1 cellular context compared by ENCODE assay signal in the genomic region with DNA sequence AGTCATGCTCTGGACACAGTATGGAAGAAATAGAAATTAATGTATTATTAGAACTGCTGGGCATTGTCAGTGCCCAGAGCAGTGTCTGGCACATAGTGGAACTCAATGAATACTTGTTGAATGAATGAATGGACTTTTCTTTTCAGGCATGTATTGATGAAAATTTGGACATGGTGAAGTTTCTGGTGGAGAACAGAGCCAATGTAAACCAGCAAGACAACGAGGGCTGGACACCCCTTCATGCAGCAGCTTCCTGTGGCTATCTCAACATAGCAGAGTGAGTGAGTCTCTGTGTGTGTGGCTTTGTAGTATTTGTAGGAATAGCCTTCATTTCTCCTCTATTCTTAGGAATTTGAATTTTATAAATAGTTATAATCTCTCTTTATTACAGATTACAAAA.
TF ChIP-seq lines count a peak whose summit lies in the region.

No MANE protein-coding gene starts in this region.

TF ChIP-seq in GM23338, 12 proteins besides CTCF, POLR2A, EP300 and RAD21 (continued from another document):
- TF ChIP-seq CREB1 (CRISPR knock-in tag; IDR thresholded peaks at IDR 0.05; ENCODE audit: low read depth) (no peak), EZH2phosphoT487 (IDR thresholded peaks at IDR 0.05; ENCODE audit: unreplicated experiment) (no peak), ZNF114 (CRISPR knock-in tag; IDR thresholded peaks at IDR 0.05) (no peak), ZNF331 (CRISPR knock-in tag; IDR thresholded peaks at IDR 0.05; ENCODE audit: low read depth) (no peak), EZH2 (IDR thresholded peaks at IDR 0.05; ENCODE audit: low read depth, unreplicated experiment) (no peak), STAT1 (IDR thresholded peaks at IDR 0.05; ENCODE audit: unreplicated experiment) (no peak), POLR2AphosphoS5 (IDR thresholded peaks at IDR 0.05; ENCODE audit: low read depth) (no peak)
- TF ChIP-seq, protein P1, sequence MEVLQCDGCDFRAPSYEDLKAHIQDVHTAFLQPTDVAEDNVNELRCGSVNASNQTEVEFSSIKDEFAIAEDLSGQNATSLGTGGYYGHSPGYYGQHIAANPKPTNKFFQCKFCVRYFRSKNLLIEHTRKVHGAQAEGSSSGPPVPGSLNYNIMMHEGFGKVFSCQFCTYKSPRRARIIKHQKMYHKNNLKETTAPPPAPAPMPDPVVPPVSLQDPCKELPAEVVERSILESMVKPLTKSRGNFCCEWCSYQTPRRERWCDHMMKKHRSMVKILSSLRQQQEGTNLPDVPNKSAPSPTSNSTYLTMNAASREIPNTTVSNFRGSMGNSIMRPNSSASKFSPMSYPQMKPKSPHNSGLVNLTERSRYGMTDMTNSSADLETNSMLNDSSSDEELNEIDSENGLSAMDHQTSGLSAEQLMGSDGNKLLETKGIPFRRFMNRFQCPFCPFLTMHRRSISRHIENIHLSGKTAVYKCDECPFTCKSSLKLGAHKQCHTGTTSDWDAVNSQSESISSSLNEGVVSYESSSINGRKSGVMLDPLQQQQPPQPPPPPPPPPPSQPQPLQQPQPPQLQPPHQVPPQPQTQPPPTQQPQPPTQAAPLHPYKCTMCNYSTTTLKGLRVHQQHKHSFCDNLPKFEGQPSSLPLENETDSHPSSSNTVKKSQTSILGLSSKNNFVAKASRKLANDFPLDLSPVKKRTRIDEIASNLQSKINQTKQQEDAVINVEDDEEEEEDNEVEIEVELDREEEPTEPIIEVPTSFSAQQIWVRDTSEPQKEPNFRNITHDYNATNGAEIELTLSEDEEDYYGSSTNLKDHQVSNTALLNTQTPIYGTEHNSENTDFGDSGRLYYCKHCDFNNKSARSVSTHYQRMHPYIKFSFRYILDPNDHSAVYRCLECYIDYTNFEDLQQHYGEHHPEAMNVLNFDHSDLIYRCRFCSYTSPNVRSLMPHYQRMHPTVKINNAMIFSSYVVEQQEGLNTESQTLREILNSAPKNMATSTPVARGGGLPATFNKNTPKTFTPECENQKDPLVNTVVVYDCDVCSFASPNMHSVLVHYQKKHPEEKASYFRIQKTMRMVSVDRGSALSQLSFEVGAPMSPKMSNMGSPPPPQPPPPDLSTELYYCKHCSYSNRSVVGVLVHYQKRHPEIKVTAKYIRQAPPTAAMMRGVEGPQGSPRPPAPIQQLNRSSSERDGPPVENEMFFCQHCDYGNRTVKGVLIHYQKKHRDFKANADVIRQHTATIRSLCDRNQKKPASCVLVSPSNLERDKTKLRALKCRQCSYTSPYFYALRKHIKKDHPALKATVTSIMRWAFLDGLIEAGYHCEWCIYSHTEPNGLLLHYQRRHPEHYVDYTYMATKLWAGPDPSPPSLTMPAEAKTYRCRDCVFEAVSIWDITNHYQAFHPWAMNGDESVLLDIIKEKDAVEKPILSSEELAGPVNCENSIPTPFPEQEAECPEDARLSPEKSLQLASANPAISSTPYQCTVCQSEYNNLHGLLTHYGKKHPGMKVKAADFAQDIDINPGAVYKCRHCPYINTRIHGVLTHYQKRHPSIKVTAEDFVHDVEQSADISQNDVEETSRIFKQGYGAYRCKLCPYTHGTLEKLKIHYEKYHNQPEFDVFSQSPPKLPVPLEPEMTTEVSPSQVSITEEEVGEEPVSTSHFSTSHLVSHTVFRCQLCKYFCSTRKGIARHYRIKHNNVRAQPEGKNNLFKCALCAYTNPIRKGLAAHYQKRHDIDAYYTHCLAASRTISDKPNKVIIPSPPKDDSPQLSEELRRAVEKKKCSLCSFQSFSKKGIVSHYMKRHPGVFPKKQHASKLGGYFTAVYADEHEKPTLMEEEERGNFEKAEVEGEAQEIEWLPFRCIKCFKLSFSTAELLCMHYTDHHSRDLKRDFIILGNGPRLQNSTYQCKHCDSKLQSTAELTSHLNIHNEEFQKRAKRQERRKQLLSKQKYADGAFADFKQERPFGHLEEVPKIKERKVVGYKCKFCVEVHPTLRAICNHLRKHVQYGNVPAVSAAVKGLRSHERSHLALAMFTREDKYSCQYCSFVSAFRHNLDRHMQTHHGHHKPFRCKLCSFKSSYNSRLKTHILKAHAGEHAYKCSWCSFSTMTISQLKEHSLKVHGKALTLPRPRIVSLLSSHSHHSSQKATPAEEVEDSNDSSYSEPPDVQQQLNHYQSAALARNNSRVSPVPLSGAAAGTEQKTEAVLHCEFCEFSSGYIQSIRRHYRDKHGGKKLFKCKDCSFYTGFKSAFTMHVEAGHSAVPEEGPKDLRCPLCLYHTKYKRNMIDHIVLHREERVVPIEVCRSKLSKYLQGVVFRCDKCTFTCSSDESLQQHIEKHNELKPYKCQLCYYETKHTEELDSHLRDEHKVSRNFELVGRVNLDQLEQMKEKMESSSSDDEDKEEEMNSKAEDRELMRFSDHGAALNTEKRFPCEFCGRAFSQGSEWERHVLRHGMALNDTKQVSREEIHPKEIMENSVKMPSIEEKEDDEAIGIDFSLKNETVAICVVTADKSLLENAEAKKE (CRISPR knock-in tag; IDR thresholded peaks at IDR 0.05) = no peak
